ENCODE assay signal across 8 cellular contexts in the genomic region with DNA sequence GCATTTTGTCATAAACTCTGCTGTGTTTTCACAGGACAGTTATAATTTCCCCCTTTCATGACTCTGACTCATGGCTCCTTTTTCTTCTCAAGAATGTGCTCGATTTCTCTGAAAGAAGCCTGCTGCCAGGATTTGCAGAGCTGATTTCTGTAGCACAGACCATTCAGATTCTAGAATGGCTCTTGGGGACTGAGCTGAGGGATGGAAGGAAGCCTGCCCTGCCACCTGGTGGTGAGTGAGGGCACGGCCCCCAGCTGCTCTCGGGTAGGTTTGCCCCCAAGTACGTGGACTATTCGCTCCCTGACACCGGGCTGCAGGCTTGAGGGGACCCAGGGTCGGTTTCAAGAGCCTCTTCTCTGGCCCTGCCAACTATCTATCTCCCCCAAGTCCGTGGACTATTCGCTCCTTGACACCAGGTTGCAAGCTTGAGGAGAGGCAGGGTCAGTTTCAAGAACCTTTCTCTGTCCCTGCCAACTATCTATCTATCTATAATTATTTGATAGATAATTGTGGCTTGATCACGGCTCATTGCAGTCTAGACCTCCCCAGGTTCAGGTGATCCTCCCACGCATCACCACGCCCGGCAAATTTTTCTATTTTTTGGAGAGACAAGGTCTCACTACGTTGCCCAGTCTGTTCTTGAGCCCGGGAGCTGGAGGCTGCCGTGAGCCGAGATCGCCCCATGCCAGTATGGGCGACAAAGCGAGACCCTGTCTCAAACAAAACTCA. TPM values are rescaled to one million over a fixed set of nuclear protein-coding genes. Genes with fewer than 3 reads are reported as not detected.
DNase-seq lines count a peak whose midpoint lies in the region; ATAC-seq and TF ChIP-seq lines count a peak whose summit lies in the region.

No MANE protein-coding gene starts in this region.

- no peaks in the 10 kb centered on the region for H3K9me3 ChIP-seq in left lung

- DNase-seq in BJ (ENCODE audit: low read depth) (peak; percentile 35), GM19238 (ENCODE audit: insufficient read length, low spot score) (peak; percentile 77), NCI-H460 (ENCODE audit: extremely low read depth, low read depth) (peak; percentile 46), left lung (peak; percentile 66 to 88)
- DNase-seq in activated CD4-positive, CD25-positive, alpha-beta regulatory T cell treated with anti-CD3 and anti-CD28 coated beads, Interleukin-2, amount 50 U/mL, for 72 hours: peak; percentile 78
- peak; percentile 56 to 66 for DNase-seq in central memory CD8-positive, alpha-beta T cell (ENCODE audit: low spot score in 2 of 2)
- peak; percentile 61 to 74 for DNase-seq in stimulated activated CD4-positive, alpha-beta T cell treated with anti-CD3 and anti-CD28 coated beads, Interleukin-4, amount 100 ng/mL, for 4 hours

- peak; percentile 77 for ATAC-seq in HG03342 (IDR thresholded peaks at IDR 0.05; ENCODE audit: unreplicated experiment)
- peak; percentile 64 for ATAC-seq in central memory CD8-positive, alpha-beta T cell (replicated peaks; ENCODE audit: extremely low read depth, poor library complexity, severe bottlenecking)
- ATAC-seq in left lung: peak; percentile 82

- peaks cover 7 to 21% of the 10 kb centered on the region in 2 donors for H3K4me1 ChIP-seq in left lung

- H3K4me3 Mint-ChIP-seq in central memory CD8-positive, alpha-beta T cell: peak overlapping the region; percentile 14

- no peaks in the 10 kb centered on the region for H3K9me3 Mint-ChIP-seq in central memory CD8-positive, alpha-beta T cell

- H3K4me3 ChIP-seq in BJ (ENCODE audit: low read depth, low read length): no peak overlapping the region
- no peak overlapping the region for H3K4me3 ChIP-seq in left lung

- intact Hi-C loops in left lung (cut with DNase I): no loop called here

- POLR2A ChIA-PET in BJ (lab: Charles Lee): no interaction called here

- H3K4me1 Mint-ChIP-seq in central memory CD8-positive, alpha-beta T cell: peaks cover 29% of the 10 kb centered on the region

- H3K27ac ChIP-seq in left lung: no peak overlapping the region

- peaks cover 9% of the 10 kb centered on the region for H3K27me3 Mint-ChIP-seq in central memory CD8-positive, alpha-beta T cell

- H3K36me3 ChIP-seq in BJ (ENCODE audit: control insufficient read depth, insufficient read depth, low read length): no peaks in the 10 kb centered on the region
- no peaks in the 10 kb centered on the region for H3K36me3 ChIP-seq in left lung

- H3K36me3 Mint-ChIP-seq in central memory CD8-positive, alpha-beta T cell (ENCODE audit: insufficient read depth): peaks cover 2% of the 10 kb centered on the region

- CTCF ChIA-PET in BJ (lab: Yijun Ruan, JAX): interaction anchor here (0.6 to 4.8 kb wide), 33 partner anchors 8 to 325 kb away, joined by 3 to 37 read pairs (median 3); a partner anchor contains a TSS

- peaks cover 5% of the 10 kb centered on the region; the same call in 1 of the 2 replicates for H3K27me3 ChIP-seq in BJ (ENCODE audit: control insufficient read depth, insufficient read depth, low read length)
- H3K27me3 ChIP-seq in left lung: no peaks in the 10 kb centered on the region

- no peak overlapping the region for H3K27ac Mint-ChIP-seq in central memory CD8-positive, alpha-beta T cell (ENCODE audit: low read depth)

- peak; percentile 98 for TF ChIP-seq CTCF in BJ (IDR thresholded peaks at IDR 0.05; ENCODE audit: insufficient read depth, low read depth, low read length)
- TF ChIP-seq CTCF in left lung (IDR thresholded peaks at IDR 0.05): peak; percentile 87 to 95

RNA-seq across cellular contexts. Expression of a gene that starts 1.4 kb away (rescaled TPM):
- 12.2 and 19.5 TPM in 2 replicates for polyA plus RNA-seq in BJ (2011; rRNA removed)
- polyA minus RNA-seq in BJ (2011; rRNA and poly(A)+ RNA removed): 14.6 and 17.1 TPM in 2 replicates
- 42.6 and 48.9 TPM in 2 replicates for total RNA-seq in NCI-H460 (2014; rRNA removed; shearing (Covaris generic))
- 54.2 and 63.9 TPM in 2 replicates for polyA plus RNA-seq in NCI-H460 (2014; cell fraction: nucleus; rRNA removed)
- total RNA-seq in left lung: 10 to 100 TPM; 12.1 to 18.0 TPM

RNA-seq across cellular contexts. Expression of a gene that starts 10.2 kb away (rescaled TPM):
- polyA plus RNA-seq in BJ (2011; rRNA removed): not detected in 2 replicates
- not detected in 2 replicates for polyA minus RNA-seq in BJ (2011; rRNA and poly(A)+ RNA removed)
- not detected in 2 replicates for total RNA-seq in NCI-H460 (2014; rRNA removed; shearing (Covaris generic))
- not detected in 2 replicates for polyA plus RNA-seq in NCI-H460 (2014; cell fraction: nucleus; rRNA removed)
- total RNA-seq in left lung: not detected

RNA-seq across cellular contexts. Expression of a gene that starts 20.4 kb away (rescaled TPM):
- 19.4 and 19.7 TPM in 2 replicates for polyA plus RNA-seq in BJ (2011; rRNA removed)
- 13.6 and 16.9 TPM in 2 replicates for polyA minus RNA-seq in BJ (2011; rRNA and poly(A)+ RNA removed)
- total RNA-seq in NCI-H460 (2014; rRNA removed; shearing (Covaris generic)): 6.3 and 10.7 TPM in 2 replicates
- 22.3 and 26.1 TPM in 2 replicates for polyA plus RNA-seq in NCI-H460 (2014; cell fraction: nucleus; rRNA removed)
- 10 to 100 TPM; 23.1 to 23.3 TPM for total RNA-seq in left lung

RNA-seq across cellular contexts. Expression of a gene that starts 21.5 kb away (rescaled TPM):
- 254 and 285 TPM in 2 replicates for polyA plus RNA-seq in BJ (2011; rRNA removed)
- 192 and 323 TPM in 2 replicates for polyA minus RNA-seq in BJ (2011; rRNA and poly(A)+ RNA removed)
- total RNA-seq in NCI-H460 (2014; rRNA removed; shearing (Covaris generic)): 538 and 560 TPM in 2 replicates
- 568 and 795 TPM in 2 replicates for polyA plus RNA-seq in NCI-H460 (2014; cell fraction: nucleus; rRNA removed)
- 100 to 1,000 TPM; 177 to 226 TPM for total RNA-seq in left lung
